9 cellular contexts compared by ENCODE assay signal in the genomic region with DNA sequence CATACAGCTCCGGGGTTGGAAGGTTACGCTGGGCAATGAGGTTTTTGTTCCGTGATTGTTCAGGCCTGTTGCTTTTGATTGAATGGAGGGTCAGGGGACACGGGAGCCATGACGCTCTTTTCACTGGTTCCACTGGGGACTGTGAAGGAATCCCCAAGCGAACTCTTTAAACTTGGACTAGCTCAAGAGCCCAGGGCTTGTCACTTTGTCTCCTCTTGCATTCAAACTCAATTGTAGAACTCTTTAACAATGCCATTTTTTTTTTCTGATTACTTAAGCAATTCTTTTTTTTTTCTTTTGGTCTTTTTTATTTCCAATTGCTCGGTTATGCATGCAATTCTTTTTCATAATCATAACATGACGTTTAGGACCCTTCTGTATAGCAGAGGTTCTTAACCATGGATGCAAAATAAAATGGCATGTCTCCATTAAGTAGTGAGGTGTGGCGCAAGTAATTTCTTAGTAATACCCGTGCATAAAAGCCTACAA. TPM values are rescaled to one million over a fixed set of nuclear protein-coding genes. Genes with fewer than 3 reads are reported as not detected.
A peak's percentile ranks its signal among the peaks of the same experiment; 100 is the strongest.
DNase-seq lines count a peak whose midpoint lies in the region; ATAC-seq and TF ChIP-seq lines count a peak whose summit lies in the region.
"Had no signal": no experiment of that assay in that cellular context is flagged by ENCODE, and none has a peak within 500 bp of the region (broad histone marks: within the 10 kb centered on the region; RNA-seq: fewer than 3 reads in every experiment).

No MANE protein-coding gene starts in this region.

- H3K4me3 ChIP-seq in right cardiac atrium (ENCODE audit: low read length) = peak overlapping the region; percentile 72

- H3K4me3 Mint-ChIP-seq in stimulated activated memory B cell treated with anti-CD40 and anti-IgM and Interleukin-4, amounts not matched to agents 10 μg/mL and 1 μg/mL and 100 μg/mL, for 72 hours = peak overlapping the region; percentile 62

- intact Hi-C loops in right cardiac atrium (cut with DNase I) = loop anchor here in 3 of 4 donors (10.0 kb wide), 2 partner anchors 363 to 373 kb away; no protein-coding TSS in a partner anchor

- no peak overlapping the region for H3K27ac Mint-ChIP-seq in stimulated activated memory B cell treated with anti-CD40 and anti-IgM and Interleukin-4, amounts not matched to agents 10 μg/mL and 1 μg/mL and 100 μg/mL, for 72 hours

- DNase-seq in NCI-H748 treated with DMSO at 0.1 percent for 48 hours (lab: John Stamatoyannopoulos, UW) (peak; percentile 22), NCI-H748 (lab: John Stamatoyannopoulos, UW; ENCODE audit: unreplicated experiment) (no peak), right cardiac atrium (no peak), NCI-H187 treated with DMSO at 0.1 percent for 48 hours (lab: John Stamatoyannopoulos, UW) (no peak)
- DNase-seq in stimulated activated CD4-positive, alpha-beta T cell treated with anti-CD3 and anti-CD28 coated beads, Interleukin-4, amount 100 ng/mL, for 4 hours = no peak
- DNase-seq: NK-92 treated with Interleukin-12 subunit alpha and Interleukin-12 subunit beta, amount 100 ng/mL, for 24 hours had no signal

- H3K27me3 Mint-ChIP-seq in stimulated activated memory B cell treated with anti-CD40 and anti-IgM and Interleukin-4, amounts not matched to agents 10 μg/mL and 1 μg/mL and 100 μg/mL, for 72 hours = peaks cover 31% of the 10 kb centered on the region

- peak overlapping the region; percentile 88 for H3K27ac ChIP-seq in VCaP
- H3K27ac ChIP-seq in right cardiac atrium (ENCODE audit: low read length) = peak overlapping the region; percentile 33

- H3K9me3 Mint-ChIP-seq in stimulated activated memory B cell treated with anti-CD40 and anti-IgM and Interleukin-4, amounts not matched to agents 10 μg/mL and 1 μg/mL and 100 μg/mL, for 72 hours = no peaks in the 10 kb centered on the region

- peaks cover 6% of the 10 kb centered on the region for H3K4me1 Mint-ChIP-seq in stimulated activated memory B cell treated with anti-CD40 and anti-IgM and Interleukin-4, amounts not matched to agents 10 μg/mL and 1 μg/mL and 100 μg/mL, for 72 hours

- 34% methylated on average over 10 of the region's 10 CpGs for WGBS in right cardiac atrium

- no peaks in the 10 kb centered on the region for H3K27me3 ChIP-seq in right cardiac atrium (ENCODE audit: control insufficient read depth, insufficient read depth)

- H3K4me1 ChIP-seq in right cardiac atrium (ENCODE audit: control insufficient read depth, insufficient read depth, low read length) = no peaks in the 10 kb centered on the region

- no peaks in the 10 kb centered on the region for H3K9me3 ChIP-seq in right cardiac atrium (ENCODE audit: control insufficient read depth, low read length)

- ATAC-seq in right cardiac atrium = no peak
- no peak for ATAC-seq in stimulated activated memory B cell treated with anti-CD40 and anti-IgM and Interleukin-4, amounts not matched to agents 10 μg/mL and 1 μg/mL and 100 μg/mL, for 72 hours
- no peak for ATAC-seq in GM21723 (IDR thresholded peaks at IDR 0.05; ENCODE audit: unreplicated experiment)

- H3K36me3 Mint-ChIP-seq in stimulated activated memory B cell treated with anti-CD40 and anti-IgM and Interleukin-4, amounts not matched to agents 10 μg/mL and 1 μg/mL and 100 μg/mL, for 72 hours = no peaks in the 10 kb centered on the region

- no peak for TF ChIP-seq CTCF in VCaP (conservative IDR thresholded peaks at IDR 0.05)

RNA-seq across cellular contexts. Expression of gene BFSP1, which starts 0.4 kb away (rescaled TPM):
- 1 to 10 TPM in 1 of 4 donors, under 1 TPM in 3; 0.64 to 1.8 (median 0.77) TPM for total RNA-seq in right cardiac atrium
- 0.59 TPM for polyA plus RNA-seq in right cardiac atrium

RNA-seq across cellular contexts. Expression of gene DSTN, which starts 38.3 kb away (rescaled TPM):
- 100 to 1,000 TPM; 720 to 770 (median 741) TPM for total RNA-seq in right cardiac atrium
- 929 TPM for polyA plus RNA-seq in right cardiac atrium
